Comparison of ENCODE assay signal across 33 cellular contexts in genomic region chr16:3592559-3592958, GRCh38. TPM values are rescaled to one million over a fixed set of nuclear protein-coding genes. Genes with fewer than 3 reads are reported as not detected.
"Had no signal": no experiment of that assay in that cellular context is flagged by ENCODE, and none has a peak within 500 bp of the region (broad histone marks: within the 10 kb centered on the region; RNA-seq: fewer than 3 reads in every experiment).

No MANE protein-coding gene starts in this region.

- H3K4me1 ChIP-seq: gastroesophageal sphincter, psoas muscle, thyroid gland had no signal

- DNase-seq: activated CD4-positive, alpha-beta T cell treated with anti-CD3 and anti-CD28 coated beads, Interleukin-2, amount 10 ng/mL, durations not matched to agents 7 days and 5 days; activated CD4-positive, CD25-positive, alpha-beta regulatory T cell treated with anti-CD3 and anti-CD28 coated beads, Interleukin-2, amount 50 U/mL, for 72 hours; activated CD8-positive, alpha-beta T cell treated with anti-CD3 and anti-CD28 coated beads for 36 hours; activated naive CD4-positive, alpha-beta T cell; activated T-cell treated with anti-CD3 and anti-CD28 coated beads, Interleukin-2, amount 50 U/mL, for 72 hours; anterior cingulate cortex; cerebellar nuclear complex; effector memory CD4-positive, alpha-beta T cell; head of caudate nucleus; mucosa of descending colon; ovary; psoas muscle; stimulated activated CD4-positive, alpha-beta T cell treated with anti-CD3 and anti-CD28 coated beads, Interleukin-1b, Interleukin-23, amount 100 ng/mL, for 48 hours; stimulated activated CD4-positive, alpha-beta T cell treated with anti-CD3 and anti-CD28 coated beads, Interleukin-4, amount 100 ng/mL, for 4 hours; stimulated activated CD8-positive, alpha-beta memory T cell treated with anti-CD3 and anti-CD28 coated beads, Interleukin-4, amount 100 ng/mL, for 48 hours; stomach; T-helper 17 cell; T1000; thyroid gland; upper lobe of left lung; WERI-Rb-1 had no signal

- H3K9me3 ChIP-seq: gastroesophageal sphincter, mucosa of descending colon, neutrophil, ovary, psoas muscle, stomach, thyroid gland, upper lobe of left lung had no signal

- H3K27ac ChIP-seq: coronary artery, dorsolateral prefrontal cortex, gastroesophageal sphincter, neutrophil, ovary, psoas muscle, stomach, thyroid gland, upper lobe of left lung had no signal

- H3K27ac Mint-ChIP-seq: activated CD4-positive, alpha-beta T cell treated with anti-CD3 and anti-CD28 coated beads, Interleukin-2, amount 10 ng/mL, durations not matched to agents 7 days and 5 days; activated CD8-positive, alpha-beta T cell treated with anti-CD3 and anti-CD28 coated beads for 36 hours; activated naive CD4-positive, alpha-beta T cell treated with anti-CD3 and anti-CD28 coated beads, Interleukin-2, amount 50 U/mL, for 72 hours; activated T-cell treated with anti-CD3 and anti-CD28 coated beads, Interleukin-2, amount 50 U/mL, for 72 hours; natural killer cell treated with Interleukin-12 subunit alpha and Interleukin-12 subunit beta and Interleukin-15 and Interleukin-18, amount 100 ng/mL, for 72 hours; stimulated activated memory B cell treated with anti-CD40 and anti-IgM and Interleukin-4, amounts not matched to agents 10 μg/mL and 1 μg/mL and 100 μg/mL, for 72 hours; T-helper 17 cell had no signal

- H3K4me3 Mint-ChIP-seq: activated CD4-positive, alpha-beta T cell treated with anti-CD3 and anti-CD28 coated beads, Interleukin-2, amount 10 ng/mL, durations not matched to agents 7 days and 5 days; activated CD8-positive, alpha-beta T cell treated with anti-CD3 and anti-CD28 coated beads for 36 hours; activated T-cell treated with anti-CD3 and anti-CD28 coated beads, Interleukin-2, amount 50 U/mL, for 72 hours; natural killer cell treated with Interleukin-12 subunit alpha and Interleukin-12 subunit beta and Interleukin-15 and Interleukin-18, amount 100 ng/mL, for 72 hours; stimulated activated memory B cell treated with anti-CD40 and anti-IgM and Interleukin-4, amounts not matched to agents 10 μg/mL and 1 μg/mL and 100 μg/mL, for 72 hours; T-helper 17 cell had no signal

- FAIRE-seq: bronchial epithelial cell had no signal

- H3K9me3 Mint-ChIP-seq: activated CD4-positive, alpha-beta T cell treated with anti-CD3 and anti-CD28 coated beads, Interleukin-2, amount 10 ng/mL, durations not matched to agents 7 days and 5 days; activated CD8-positive, alpha-beta T cell treated with anti-CD3 and anti-CD28 coated beads for 36 hours; activated naive CD4-positive, alpha-beta T cell treated with anti-CD3 and anti-CD28 coated beads, Interleukin-2, amount 50 U/mL, for 72 hours; activated T-cell treated with anti-CD3 and anti-CD28 coated beads, Interleukin-2, amount 50 U/mL, for 72 hours; natural killer cell treated with Interleukin-12 subunit alpha and Interleukin-12 subunit beta and Interleukin-15 and Interleukin-18, amount 100 ng/mL, for 72 hours; stimulated activated memory B cell treated with anti-CD40 and anti-IgM and Interleukin-4, amounts not matched to agents 10 μg/mL and 1 μg/mL and 100 μg/mL, for 72 hours had no signal

- ATAC-seq: activated CD8-positive, alpha-beta T cell treated with anti-CD3 and anti-CD28 coated beads for 36 hours; activated naive CD4-positive, alpha-beta T cell treated with anti-CD3 and anti-CD28 coated beads, Interleukin-2, amount 50 U/mL, for 72 hours; activated T-cell treated with anti-CD3 and anti-CD28 coated beads, Interleukin-2, amount 50 U/mL, for 72 hours; gastroesophageal sphincter; mucosa of descending colon; natural killer cell treated with Interleukin-12 subunit alpha and Interleukin-12 subunit beta and Interleukin-15 and Interleukin-18, amount 100 ng/mL, for 72 hours; psoas muscle; stimulated activated memory B cell treated with anti-CD40 and anti-IgM and Interleukin-4, amounts not matched to agents 10 μg/mL and 1 μg/mL and 100 μg/mL, for 72 hours; T-helper 17 cell had no signal

- H3K36me3 ChIP-seq: ovary, thyroid gland had no signal

- H3K27me3 ChIP-seq: dorsolateral prefrontal cortex, gastroesophageal sphincter, ovary, stomach, thyroid gland, upper lobe of left lung had no signal

- H3K27me3 Mint-ChIP-seq: activated CD4-positive, alpha-beta T cell treated with anti-CD3 and anti-CD28 coated beads, Interleukin-2, amount 10 ng/mL, durations not matched to agents 7 days and 5 days; activated CD8-positive, alpha-beta T cell treated with anti-CD3 and anti-CD28 coated beads for 36 hours; stimulated activated memory B cell treated with anti-CD40 and anti-IgM and Interleukin-4, amounts not matched to agents 10 μg/mL and 1 μg/mL and 100 μg/mL, for 72 hours; T-helper 17 cell had no signal

- H3K4me2 ChIP-seq: smooth muscle cell had no signal

- H3K4me3 ChIP-seq: coronary artery, dorsolateral prefrontal cortex, gastroesophageal sphincter, mucosa of descending colon, ovary, psoas muscle, smooth muscle cell, stomach, thyroid gland, upper lobe of left lung had no signal

RNA-seq across cellular contexts. Expression of gene NLRC3, which starts 15.4 kb away (rescaled TPM):
- total RNA-seq: bronchial epithelial cell, fibroblast of villous mesenchyme, myocyte, smooth muscle cell had no signal
- polyA plus RNA-seq: fibroblast of lung had no signal
